In genomic region chr9:93591706-93592388, GRCh38 we compare ENCODE assay signal across 21 cellular contexts. TPM values are rescaled to one million over a fixed set of nuclear protein-coding genes. Genes with fewer than 3 reads are reported as not detected.
DNase-seq lines count a peak whose midpoint lies in the region; ATAC-seq and TF ChIP-seq lines count a peak whose summit lies in the region.
"Had no signal": no experiment of that assay in that cellular context is flagged by ENCODE, and none has a peak within 500 bp of the region (broad histone marks: within the 10 kb centered on the region; RNA-seq: fewer than 3 reads in every experiment).

No MANE protein-coding gene starts in this region.

- H2AK5ac ChIP-seq in mesenchymal stem cell (ENCODE audit: low read length, severe bottlenecking): peak overlapping the region; percentile 37

- ATAC-seq in activated naive CD8-positive, alpha-beta T cell treated with anti-CD3 and anti-CD28 coated beads, Interleukin-2, amount 10 ng/mL, durations not matched to agents 7 days and 5 days (ENCODE audit: low read depth): no peak
- ATAC-seq in activated naive CD8-positive, alpha-beta T cell treated with anti-CD3 and anti-CD28 coated beads, Interleukin-2, amount 50 U/mL, for 24 hours: no peak
- ATAC-seq in activated CD8-positive, alpha-beta memory T cell treated with anti-CD3 and anti-CD28 coated beads, Interleukin-2, amount 10 ng/mL, durations not matched to agents 7 days and 5 days: no peak
- ATAC-seq in GM21529 (IDR thresholded peaks at IDR 0.05; ENCODE audit: unreplicated experiment): no peak

- CTCF ChIA-PET in activated CD8-positive, alpha-beta memory T cell treated with anti-CD3 and anti-CD28 coated beads, Interleukin-2, amount 10 ng/mL, durations not matched to agents 7 days and 5 days (lab: Charles Lee): no interaction called here

- peak overlapping the region; percentile 3 for H4K91ac ChIP-seq in mesenchymal stem cell (ENCODE audit: low read length)

- H2BK5ac ChIP-seq in mesenchymal stem cell (ENCODE audit: low read depth, low read length, poor library complexity, severe bottlenecking): no peak overlapping the region

- no peaks in the 10 kb centered on the region for H3K9me3 Mint-ChIP-seq in activated naive CD8-positive, alpha-beta T cell treated with anti-CD3 and anti-CD28 coated beads, Interleukin-2, amount 10 ng/mL, durations not matched to agents 7 days and 5 days
- H3K9me3 Mint-ChIP-seq in activated naive CD8-positive, alpha-beta T cell treated with anti-CD3 and anti-CD28 coated beads, Interleukin-2, amount 50 U/mL, for 24 hours: no peaks in the 10 kb centered on the region
- no peaks in the 10 kb centered on the region for H3K9me3 Mint-ChIP-seq in activated CD8-positive, alpha-beta memory T cell treated with anti-CD3 and anti-CD28 coated beads, Interleukin-2, amount 10 ng/mL, durations not matched to agents 7 days and 5 days (ENCODE audit: low read depth)

- intact Hi-C loops in vagina (cut with DNase I): no loop called here
- intact Hi-C loops in esophagus squamous epithelium (cut with DNase I): no loop called here

- H4K8ac ChIP-seq in mesenchymal stem cell (ENCODE audit: low read length): no peak overlapping the region

- H2BK12ac ChIP-seq in mesenchymal stem cell (ENCODE audit: low read length in 2 of 2): no peak overlapping the region

- no peak overlapping the region for H3K4me2 ChIP-seq in mesenchymal stem cell (ENCODE audit: low read length, poor library complexity, severe bottlenecking)

- no peaks in the 10 kb centered on the region for H3K27me3 Mint-ChIP-seq in activated naive CD8-positive, alpha-beta T cell treated with anti-CD3 and anti-CD28 coated beads, Interleukin-2, amount 10 ng/mL, durations not matched to agents 7 days and 5 days
- no peaks in the 10 kb centered on the region for H3K27me3 Mint-ChIP-seq in activated naive CD8-positive, alpha-beta T cell treated with anti-CD3 and anti-CD28 coated beads, Interleukin-2, amount 50 U/mL, for 24 hours
- no peaks in the 10 kb centered on the region for H3K27me3 Mint-ChIP-seq in activated CD8-positive, alpha-beta memory T cell treated with anti-CD3 and anti-CD28 coated beads, Interleukin-2, amount 10 ng/mL, durations not matched to agents 7 days and 5 days

- H3K23ac ChIP-seq in mesenchymal stem cell (ENCODE audit: low read length in 2 of 2): no peak overlapping the region

- TF ChIP-seq POLR2A in vagina (IDR thresholded peaks at IDR 0.05) (no peak), esophagus squamous epithelium (IDR thresholded peaks at IDR 0.05) (no peak)

- H3K18ac ChIP-seq in mesenchymal stem cell (ENCODE audit: low read depth in 1 of 2, low read length in 2 of 2): no peak overlapping the region

- H3K14ac ChIP-seq in mesenchymal stem cell (ENCODE audit: low read length in 2 of 2): no peak overlapping the region

- H3K27ac Mint-ChIP-seq in activated naive CD8-positive, alpha-beta T cell treated with anti-CD3 and anti-CD28 coated beads, Interleukin-2, amount 10 ng/mL, durations not matched to agents 7 days and 5 days: no peak overlapping the region
- no peak overlapping the region for H3K27ac Mint-ChIP-seq in activated naive CD8-positive, alpha-beta T cell treated with anti-CD3 and anti-CD28 coated beads, Interleukin-2, amount 50 U/mL, for 24 hours
- peak overlapping the region; percentile 45 for H3K27ac Mint-ChIP-seq in activated CD8-positive, alpha-beta memory T cell treated with anti-CD3 and anti-CD28 coated beads, Interleukin-2, amount 10 ng/mL, durations not matched to agents 7 days and 5 days

- peaks cover 22% of the 10 kb centered on the region for H3K4me1 ChIP-seq in mesenchymal stem cell (ENCODE audit: control insufficient read depth, insufficient read depth, low read depth, low read length)
- peaks cover 60% of the 10 kb centered on the region for H3K4me1 ChIP-seq in vagina
- peaks cover 8 to 65% (median 19%) of the 10 kb centered on the region in 3 donors for H3K4me1 ChIP-seq in esophagus squamous epithelium

- no peak overlapping the region for H3K4me3 ChIP-seq in mesenchymal stem cell (ENCODE audit: insufficient read depth in 1 of 2, low read depth in 1 of 2, low read length in 2 of 2)
- no peak overlapping the region for H3K4me3 ChIP-seq in vagina
- H3K4me3 ChIP-seq in esophagus squamous epithelium: no peak overlapping the region
- H3K4me3 ChIP-seq: mucosa of descending colon, sigmoid colon, stomach had no signal

- H3K4me3 Mint-ChIP-seq in activated naive CD8-positive, alpha-beta T cell treated with anti-CD3 and anti-CD28 coated beads, Interleukin-2, amount 10 ng/mL, durations not matched to agents 7 days and 5 days: no peak overlapping the region
- H3K4me3 Mint-ChIP-seq in activated naive CD8-positive, alpha-beta T cell treated with anti-CD3 and anti-CD28 coated beads, Interleukin-2, amount 50 U/mL, for 24 hours: no peak overlapping the region
- no peak overlapping the region for H3K4me3 Mint-ChIP-seq in activated CD8-positive, alpha-beta memory T cell treated with anti-CD3 and anti-CD28 coated beads, Interleukin-2, amount 10 ng/mL, durations not matched to agents 7 days and 5 days

- DNase-seq in activated naive CD8-positive, alpha-beta T cell treated with anti-CD3 and anti-CD28 coated beads, Interleukin-2, amount 10 ng/mL, durations not matched to agents 7 days and 5 days: peak; percentile 23
- DNase-seq in activated naive CD8-positive, alpha-beta T cell treated with anti-CD3 and anti-CD28 coated beads, Interleukin-2, amount 50 U/mL, for 24 hours: no peak
- peak; percentile 37 for DNase-seq in activated CD8-positive, alpha-beta memory T cell treated with anti-CD3 and anti-CD28 coated beads, Interleukin-2, amount 10 ng/mL, durations not matched to agents 7 days and 5 days
- no peak for DNase-seq in mesenchymal stem cell
- peak; percentile 64 to 76 for DNase-seq in vagina (ENCODE audit: extremely low spot score in 2 of 2)
- DNase-seq in NCI-H2227 (lab: John Stamatoyannopoulos, UW; ENCODE audit: unreplicated experiment): no peak
- DNase-seq in esophagus squamous epithelium (lab: John Stamatoyannopoulos, UW): no peak
- DNase-seq: amygdala; central memory CD4-positive, alpha-beta T cell; COR-L47; effector CD8-positive, alpha-beta T cell; EL; HCEC 1CT; hippocampal formation; IMR-90; NCI-H2029; sigmoid colon; stomach had no signal

- no peak overlapping the region for H2AFZ ChIP-seq in mesenchymal stem cell (ENCODE audit: low read depth, low read length)

- H3K27ac ChIP-seq in mesenchymal stem cell (ENCODE audit: low read length, poor library complexity, severe bottlenecking) (no peak overlapping the region), vagina (no peak overlapping the region), esophagus squamous epithelium (no peak overlapping the region)
- H3K27ac ChIP-seq: sigmoid colon, stomach, WERI-Rb-1 had no signal

- H2BK120ac ChIP-seq in mesenchymal stem cell (ENCODE audit: low read depth, low read length): no peak overlapping the region

- no peak overlapping the region for H2BK15ac ChIP-seq in mesenchymal stem cell (ENCODE audit: low read depth, poor library complexity, severe bottlenecking)

- peaks cover 0 to 10% of the 10 kb centered on the region in 2 experiments for H3K36me3 ChIP-seq in mesenchymal stem cell (ENCODE audit: control insufficient read depth in 1 of 2, insufficient read depth in 2 of 2, low read depth in 1 of 2, low read length in 2 of 2)
- no peaks in the 10 kb centered on the region for H3K36me3 ChIP-seq in vagina
- H3K36me3 ChIP-seq in esophagus squamous epithelium: no peaks in the 10 kb centered on the region
- H3K36me3 ChIP-seq: sigmoid colon, stomach, WERI-Rb-1 had no signal

- no peaks in the 10 kb centered on the region for H3K9me3 ChIP-seq in mesenchymal stem cell (ENCODE audit: control insufficient read depth, low read length)
- no peaks in the 10 kb centered on the region for H3K9me3 ChIP-seq in vagina
- no peaks in the 10 kb centered on the region for H3K9me3 ChIP-seq in esophagus squamous epithelium
- H3K9me3 ChIP-seq: mucosa of descending colon, sigmoid colon, stomach had no signal

- H3K4ac ChIP-seq in mesenchymal stem cell (ENCODE audit: low read depth in 1 of 2, low read length in 2 of 2): peak overlapping the region in 1 of 2 experiments; percentile 13

- TF ChIP-seq CTCF in vagina (IDR thresholded peaks at IDR 0.05) (no peak), esophagus squamous epithelium (IDR thresholded peaks at IDR 0.05) (no peak)

- 92% methylated on average over 8 of the region's 9 CpGs for WGBS in mesenchymal stem cell
- WGBS in esophagus squamous epithelium, 2 donors: 79 to 83% methylated on average over 2 to 4 of the region's 9 CpGs

- H3K9ac ChIP-seq in mesenchymal stem cell (ENCODE audit: low read length): no peak overlapping the region

- H3K27me3 ChIP-seq in mesenchymal stem cell (ENCODE audit: control insufficient read depth in 1 of 2, insufficient read depth in 1 of 2, low read length in 2 of 2): no peaks in the 10 kb centered on the region
- H3K27me3 ChIP-seq in vagina: no peaks in the 10 kb centered on the region
- H3K27me3 ChIP-seq in esophagus squamous epithelium: no peaks in the 10 kb centered on the region
- H3K27me3 ChIP-seq: sigmoid colon, stomach had no signal

- H3K36me3 Mint-ChIP-seq in activated naive CD8-positive, alpha-beta T cell treated with anti-CD3 and anti-CD28 coated beads, Interleukin-2, amount 10 ng/mL, durations not matched to agents 7 days and 5 days: no peaks in the 10 kb centered on the region
- no peaks in the 10 kb centered on the region for H3K36me3 Mint-ChIP-seq in activated naive CD8-positive, alpha-beta T cell treated with anti-CD3 and anti-CD28 coated beads, Interleukin-2, amount 50 U/mL, for 24 hours (ENCODE audit: low read depth)
- no peaks in the 10 kb centered on the region for H3K36me3 Mint-ChIP-seq in activated CD8-positive, alpha-beta memory T cell treated with anti-CD3 and anti-CD28 coated beads, Interleukin-2, amount 10 ng/mL, durations not matched to agents 7 days and 5 days

- POLR2A ChIA-PET in activated naive CD8-positive, alpha-beta T cell treated with anti-CD3 and anti-CD28 coated beads, Interleukin-2, amount 10 ng/mL, durations not matched to agents 7 days and 5 days (lab: Charles Lee): no interaction called here

- peaks cover 57% of the 10 kb centered on the region for H3K79me1 ChIP-seq in mesenchymal stem cell (replicated peaks; ENCODE audit: low read length, poor library complexity, severe bottlenecking)

- peaks cover 15% of the 10 kb centered on the region for H3K4me1 Mint-ChIP-seq in activated naive CD8-positive, alpha-beta T cell treated with anti-CD3 and anti-CD28 coated beads, Interleukin-2, amount 10 ng/mL, durations not matched to agents 7 days and 5 days
- peaks cover 27% of the 10 kb centered on the region for H3K4me1 Mint-ChIP-seq in activated naive CD8-positive, alpha-beta T cell treated with anti-CD3 and anti-CD28 coated beads, Interleukin-2, amount 50 U/mL, for 24 hours
- peaks cover 8% of the 10 kb centered on the region for H3K4me1 Mint-ChIP-seq in activated CD8-positive, alpha-beta memory T cell treated with anti-CD3 and anti-CD28 coated beads, Interleukin-2, amount 10 ng/mL, durations not matched to agents 7 days and 5 days

RNA-seq across cellular contexts. Expression of gene PHF2, which starts 15.5 kb away (rescaled TPM):
- total RNA-seq in activated naive CD8-positive, alpha-beta T cell treated with anti-CD3 and anti-CD28 coated beads, Interleukin-2, amount 10 ng/mL, durations not matched to agents 7 days and 5 days: 10 to 100 TPM; 27.9 to 29.5 TPM
- total RNA-seq in activated CD8-positive, alpha-beta memory T cell treated with anti-CD3 and anti-CD28 coated beads, Interleukin-2, amount 10 ng/mL, durations not matched to agents 7 days and 5 days: 10 to 100 TPM; 25.1 to 26.3 TPM
- polyA plus RNA-seq in mesenchymal stem cell (2013, experiment 1 of 2): 13.5 TPM
- 13.2 TPM for polyA plus RNA-seq in mesenchymal stem cell (2013, experiment 2 of 2)
- total RNA-seq in vagina (27.7 TPM), esophagus squamous epithelium (10 to 100 TPM; 13.3 to 22.6 (median 17.5) TPM)

Comparison
In these comparisons a context has a peak if more than half of its experiments do, and no peak if none do; other contexts are left out.
1. DNase-seq: peak in activated naive CD8-positive, alpha-beta T cell treated with anti-CD3 and anti-CD28 coated beads, Interleukin-2, amount 10 ng/mL, durations not matched to agents 7 days and 5 days (single experiment), activated CD8-positive, alpha-beta memory T cell treated with anti-CD3 and anti-CD28 coated beads, Interleukin-2, amount 10 ng/mL, durations not matched to agents 7 days and 5 days (single experiment) and vagina (2 of 2); none in activated naive CD8-positive, alpha-beta T cell treated with anti-CD3 and anti-CD28 coated beads, Interleukin-2, amount 50 U/mL, for 24 hours (single experiment), mesenchymal stem cell (single experiment), NCI-H2227 (single experiment) and esophagus squamous epithelium (single experiment).